ENCODE assay signal across 1 cellular context in the genomic region with DNA sequence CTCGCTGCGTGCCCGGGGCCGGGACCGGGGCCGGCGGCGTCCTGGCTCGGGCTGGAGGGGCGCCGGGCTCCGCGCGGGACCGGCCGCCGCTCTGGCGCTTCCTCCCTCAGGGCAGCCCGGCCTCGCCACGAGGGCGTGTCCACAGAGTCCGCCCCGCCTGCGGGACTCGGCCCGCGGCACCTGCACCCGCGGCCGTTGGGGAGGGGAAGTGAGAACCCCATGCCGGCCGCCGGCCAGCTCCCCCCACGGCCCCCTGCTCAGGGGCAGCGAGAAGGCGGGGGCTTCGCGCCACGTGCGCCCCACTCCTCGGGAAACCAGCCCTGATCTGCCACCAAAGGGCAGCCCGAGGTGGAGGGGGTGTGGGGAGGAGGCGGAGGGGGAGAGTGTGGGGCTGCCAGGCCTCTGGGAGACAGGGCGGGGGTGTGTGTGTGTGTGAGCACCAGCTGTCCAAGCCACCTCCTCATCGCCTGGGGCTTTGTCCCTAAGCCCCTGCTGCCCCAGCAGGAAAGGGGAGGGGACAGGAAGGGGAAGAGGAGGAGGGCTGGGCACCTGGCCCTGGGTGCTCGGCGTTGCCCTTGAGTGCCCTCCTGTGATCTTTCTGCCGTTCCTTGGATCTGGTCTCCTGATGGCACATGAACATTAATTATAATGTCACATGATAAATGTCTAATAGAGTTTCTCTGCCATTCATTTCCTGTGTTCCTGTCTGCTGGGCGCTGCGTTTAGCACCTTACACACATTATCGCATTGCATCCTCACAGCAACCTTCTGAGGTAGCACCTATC.
TF ChIP-seq lines count a peak whose summit lies in the region.

A gene with protein sequence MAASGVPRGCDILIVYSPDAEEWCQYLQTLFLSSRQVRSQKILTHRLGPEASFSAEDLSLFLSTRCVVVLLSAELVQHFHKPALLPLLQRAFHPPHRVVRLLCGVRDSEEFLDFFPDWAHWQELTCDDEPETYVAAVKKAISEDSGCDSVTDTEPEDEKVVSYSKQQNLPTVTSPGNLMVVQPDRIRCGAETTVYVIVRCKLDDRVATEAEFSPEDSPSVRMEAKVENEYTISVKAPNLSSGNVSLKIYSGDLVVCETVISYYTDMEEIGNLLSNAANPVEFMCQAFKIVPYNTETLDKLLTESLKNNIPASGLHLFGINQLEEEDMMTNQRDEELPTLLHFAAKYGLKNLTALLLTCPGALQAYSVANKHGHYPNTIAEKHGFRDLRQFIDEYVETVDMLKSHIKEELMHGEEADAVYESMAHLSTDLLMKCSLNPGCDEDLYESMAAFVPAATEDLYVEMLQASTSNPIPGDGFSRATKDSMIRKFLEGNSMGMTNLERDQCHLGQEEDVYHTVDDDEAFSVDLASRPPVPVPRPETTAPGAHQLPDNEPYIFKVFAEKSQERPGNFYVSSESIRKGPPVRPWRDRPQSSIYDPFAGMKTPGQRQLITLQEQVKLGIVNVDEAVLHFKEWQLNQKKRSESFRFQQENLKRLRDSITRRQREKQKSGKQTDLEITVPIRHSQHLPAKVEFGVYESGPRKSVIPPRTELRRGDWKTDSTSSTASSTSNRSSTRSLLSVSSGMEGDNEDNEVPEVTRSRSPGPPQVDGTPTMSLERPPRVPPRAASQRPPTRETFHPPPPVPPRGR (minus strand): TSS at position 93 of the 785 bp plus-strand sequence. CDS start 120 bp downstream, outside the sequence.

TF ChIP-seq in K562, 482 proteins besides CTCF, POLR2A, EP300 and RAD21 (continued from another document):
- TF ChIP-seq, protein P1, sequence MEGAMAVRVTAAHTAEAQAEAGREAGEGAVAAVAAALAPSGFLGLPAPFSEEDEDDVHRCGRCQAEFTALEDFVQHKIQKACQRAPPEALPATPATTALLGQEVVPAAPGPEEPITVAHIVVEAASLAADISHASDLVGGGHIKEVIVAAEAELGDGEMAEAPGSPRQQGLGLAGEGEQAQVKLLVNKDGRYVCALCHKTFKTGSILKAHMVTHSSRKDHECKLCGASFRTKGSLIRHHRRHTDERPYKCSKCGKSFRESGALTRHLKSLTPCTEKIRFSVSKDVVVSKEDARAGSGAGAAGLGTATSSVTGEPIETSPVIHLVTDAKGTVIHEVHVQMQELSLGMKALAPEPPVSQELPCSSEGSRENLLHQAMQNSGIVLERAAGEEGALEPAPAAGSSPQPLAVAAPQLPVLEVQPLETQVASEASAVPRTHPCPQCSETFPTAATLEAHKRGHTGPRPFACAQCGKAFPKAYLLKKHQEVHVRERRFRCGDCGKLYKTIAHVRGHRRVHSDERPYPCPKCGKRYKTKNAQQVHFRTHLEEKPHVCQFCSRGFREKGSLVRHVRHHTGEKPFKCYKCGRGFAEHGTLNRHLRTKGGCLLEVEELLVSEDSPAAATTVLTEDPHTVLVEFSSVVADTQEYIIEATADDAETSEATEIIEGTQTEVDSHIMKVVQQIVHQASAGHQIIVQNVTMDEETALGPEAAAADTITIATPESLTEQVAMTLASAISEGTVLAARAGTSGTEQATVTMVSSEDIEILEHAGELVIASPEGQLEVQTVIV (CRISPR knock-in tag; IDR thresholded peaks at IDR 0.05; ENCODE audit: borderline replicate concordance), result no peak
- TF ChIP-seq FOXK1 (CRISPR knock-in tag; IDR thresholded peaks at IDR 0.05; ENCODE audit: borderline replicate concordance), result no peak
- peak; percentile 68 for TF ChIP-seq POLR2G (IDR thresholded peaks at IDR 0.05; ENCODE audit: low read depth, low read length)
- peak; percentile 32; the same call in 1 of the 2 replicates for TF ChIP-seq RB1 (IDR thresholded peaks at IDR 0.05; ENCODE audit: low read depth)
- no peak for TF ChIP-seq ZNF695 (CRISPR knock-in tag; IDR thresholded peaks at IDR 0.05)
- no peak for TF ChIP-seq PCBP1 (IDR thresholded peaks at IDR 0.05; ENCODE audit: low read depth, low read length, poor library complexity, severe bottlenecking)
- TF ChIP-seq TAF7 (tag; IDR thresholded peaks at IDR 0.05), result no peak
- TF ChIP-seq ARNT (IDR thresholded peaks at IDR 0.05), result no peak
- TF ChIP-seq IRF2 (CRISPR knock-in tag; IDR thresholded peaks at IDR 0.05), result no peak
- no peak for TF ChIP-seq CBX3 (IDR thresholded peaks at IDR 0.05; ENCODE audit: borderline replicate concordance in 1 of 2, low read length in 2 of 2)
- no peak for TF ChIP-seq ZNF584 (CRISPR knock-in tag; IDR thresholded peaks at IDR 0.05; ENCODE audit: low read depth)
- TF ChIP-seq, protein P2, sequence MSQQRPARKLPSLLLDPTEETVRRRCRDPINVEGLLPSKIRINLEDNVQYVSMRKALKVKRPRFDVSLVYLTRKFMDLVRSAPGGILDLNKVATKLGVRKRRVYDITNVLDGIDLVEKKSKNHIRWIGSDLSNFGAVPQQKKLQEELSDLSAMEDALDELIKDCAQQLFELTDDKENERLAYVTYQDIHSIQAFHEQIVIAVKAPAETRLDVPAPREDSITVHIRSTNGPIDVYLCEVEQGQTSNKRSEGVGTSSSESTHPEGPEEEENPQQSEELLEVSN (IDR thresholded peaks at IDR 0.05; ENCODE audit: borderline replicate concordance in 1 of 2, extremely low read depth in 1 of 2, insufficient read depth in 1 of 2, insufficient read length in 1 of 2, low read depth in 1 of 2, low read length in 1 of 2, poor library complexity in 1 of 2, severe bottlenecking in 1 of 2), result peak; percentile 17 to 35
- no peak for TF ChIP-seq ZNF583 (CRISPR knock-in tag; IDR thresholded peaks at IDR 0.05)
- TF ChIP-seq BHLHE40 (IDR thresholded peaks at IDR 0.05; ENCODE audit: low read length), result no peak
- TF ChIP-seq, protein P3, sequence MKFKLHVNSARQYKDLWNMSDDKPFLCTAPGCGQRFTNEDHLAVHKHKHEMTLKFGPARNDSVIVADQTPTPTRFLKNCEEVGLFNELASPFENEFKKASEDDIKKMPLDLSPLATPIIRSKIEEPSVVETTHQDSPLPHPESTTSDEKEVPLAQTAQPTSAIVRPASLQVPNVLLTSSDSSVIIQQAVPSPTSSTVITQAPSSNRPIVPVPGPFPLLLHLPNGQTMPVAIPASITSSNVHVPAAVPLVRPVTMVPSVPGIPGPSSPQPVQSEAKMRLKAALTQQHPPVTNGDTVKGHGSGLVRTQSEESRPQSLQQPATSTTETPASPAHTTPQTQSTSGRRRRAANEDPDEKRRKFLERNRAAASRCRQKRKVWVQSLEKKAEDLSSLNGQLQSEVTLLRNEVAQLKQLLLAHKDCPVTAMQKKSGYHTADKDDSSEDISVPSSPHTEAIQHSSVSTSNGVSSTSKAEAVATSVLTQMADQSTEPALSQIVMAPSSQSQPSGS (CRISPR knock-in tag; IDR thresholded peaks at IDR 0.05), result no peak
